Comparison of ENCODE assay signal across 8 cellular contexts in genomic region chr9:34377402-34377741, GRCh38. TPM values are rescaled to one million over a fixed set of nuclear protein-coding genes. Genes with fewer than 3 reads are reported as not detected.
A peak's percentile ranks its signal among the peaks of the same experiment; 100 is the strongest.
DNase-seq lines count a peak whose midpoint lies in the region; ATAC-seq and TF ChIP-seq lines count a peak whose summit lies in the region.

No MANE protein-coding gene starts in this region.

- no peaks in the 10 kb centered on the region for H3K27me3 ChIP-seq in right atrium auricular region
- H3K27me3 ChIP-seq in gastrocnemius medialis = no peaks in the 10 kb centered on the region

- no peak for TF ChIP-seq POLR2A in gastrocnemius medialis (IDR thresholded peaks at IDR 0.05)

- H3K4me3 ChIP-seq in WI38 (ENCODE audit: low read depth, low read length) (peak overlapping the region; percentile 66), right atrium auricular region (peak overlapping the region; percentile 64 to 83), gastrocnemius medialis (peak overlapping the region; percentile 72 to 85 (median 78))

- DNase-seq in DMS79 treated with DMSO at 0.1 percent for 48 hours (lab: John Stamatoyannopoulos, UW) (peak; percentile 43), DMS79 (lab: John Stamatoyannopoulos, UW) (no peak), right atrium auricular region (ENCODE audit: low spot score) (peak; percentile 59), gastrocnemius medialis (peak in 1 of 2 donors; percentile 50), cerebellar cortex (ENCODE audit: low spot score) (no peak), NCI-H510A (lab: John Stamatoyannopoulos, UW) (no peak), COLO829 (ENCODE audit: low spot score) (no peak)

- no peak for TF ChIP-seq CTCF in WI38 (IDR thresholded peaks at IDR 0.05; ENCODE audit: low read depth, low read length)
- no peak for TF ChIP-seq CTCF in right atrium auricular region (IDR thresholded peaks at IDR 0.05)
- no peak for TF ChIP-seq CTCF in gastrocnemius medialis (IDR thresholded peaks at IDR 0.05 in 4 of 5, conservative IDR thresholded peaks at IDR 0.05 in 1 of 5)

- intact Hi-C loops in gastrocnemius medialis (cut with DNase I; ENCODE audit: low total_unique reads) = loop anchor here (2.0 to 5.0 kb wide), 2 partner anchors 121 to 250 kb away; partner anchors contain the start of gene DCAF12

- in situ Hi-C loops in gastrocnemius medialis (cut with MboI; ENCODE audit: low sequenced_read_pairs in 4 of 4) = loop anchor here (5.0 kb wide), 2 partner anchors 40 to 45 kb away; no protein-coding TSS in a partner anchor

- H3K27ac ChIP-seq in right atrium auricular region (peak overlapping the region; percentile 73 to 82), gastrocnemius medialis (peak overlapping the region; percentile 89 to 93 (median 92))

- H3K4me1 ChIP-seq in right atrium auricular region = peaks cover 0 to 45% of the 10 kb centered on the region in 2 donors
- peaks cover 31 to 48% of the 10 kb centered on the region in 2 donors for H3K4me1 ChIP-seq in gastrocnemius medialis

- no peaks in the 10 kb centered on the region for H3K36me3 ChIP-seq in right atrium auricular region
- peaks cover 0 to under 1% of the 10 kb centered on the region in 2 donors for H3K36me3 ChIP-seq in gastrocnemius medialis

- H3K9me3 ChIP-seq in right atrium auricular region = no peaks in the 10 kb centered on the region
- H3K9me3 ChIP-seq in gastrocnemius medialis = no peaks in the 10 kb centered on the region

- ATAC-seq in gastrocnemius medialis = peak in 1 of 2 donors; percentile 2

RNA-seq across cellular contexts. Expression of gene MYORG, which starts 0.7 kb away (rescaled TPM):
- total RNA-seq in right atrium auricular region = 1 to 10 TPM; 5.4 to 7.4 TPM
- 100 to 1,000 TPM in 1 of 4 donors, 10 to 100 TPM in 2, 1 to 10 TPM in 1; 8.6 to 149 (median 49.5) TPM for total RNA-seq in gastrocnemius medialis

RNA-seq across cellular contexts. Expression of gene NUDT2, which starts 48.0 kb away (rescaled TPM):
- 10 to 100 TPM; 17.6 to 25.3 TPM for total RNA-seq in right atrium auricular region
- 10 to 100 TPM in 3 of 4 donors, 1 to 10 TPM in 1; 8.2 to 19.9 (median 16.1) TPM for total RNA-seq in gastrocnemius medialis

RNA-seq across cellular contexts. Expression of gene KIF24, which starts 48.3 kb away (rescaled TPM):
- under 1 TPM; 0.43 to 0.52 TPM for total RNA-seq in right atrium auricular region
- under 1 TPM; 0.13 to 0.68 (median 0.50) TPM for total RNA-seq in gastrocnemius medialis

Comparison
In these comparisons a context has a peak if more than half of its experiments do, and no peak if none do; other contexts are left out.
1. DNase-seq: peak in DMS79 treated with DMSO at 0.1 percent for 48 hours (single experiment) and right atrium auricular region (single experiment); none in DMS79 (single experiment), cerebellar cortex (single experiment), NCI-H510A (single experiment) and COLO829 (single experiment).
2. Peak in every context shown above with its lines, with median percentiles within 50 percentile points of each other: H3K4me3 ChIP-seq.